15 cellular contexts compared by ENCODE assay signal in genomic region chr11:22459053-22459452, GRCh38.
A peak's percentile ranks its signal among the peaks of the same experiment; 100 is the strongest.
DNase-seq lines count a peak whose midpoint lies in the region; ATAC-seq and FAIRE-seq lines count a peak whose summit lies in the region.
"Had no signal": no experiment of that assay in that cellular context is flagged by ENCODE, and none has a peak within 500 bp of the region (broad histone marks: within the 10 kb centered on the region; RNA-seq: fewer than 3 reads in every experiment).

No MANE protein-coding gene starts in this region.

- FAIRE-seq in urothelium cell line (lab: Jason Lieb, UNC) = no peak

- intact Hi-C loops in cardiac septum (cut with DNase I) = no loop called here

- ATAC-seq in activated T-helper 17 cell treated with anti-CD3 and anti-CD28 coated beads, Interleukin-2, amount 50 U/mL, for 72 hours (replicated peaks) = no peak

- H3K4me3 Mint-ChIP-seq in activated T-helper 17 cell treated with anti-CD3 and anti-CD28 coated beads, Interleukin-2, amount 50 U/mL, for 72 hours = no peak overlapping the region

- H3K4me1 Mint-ChIP-seq in activated T-helper 17 cell treated with anti-CD3 and anti-CD28 coated beads, Interleukin-2, amount 50 U/mL, for 72 hours = no peaks in the 10 kb centered on the region

- no peaks in the 10 kb centered on the region for H3K36me3 Mint-ChIP-seq in activated T-helper 17 cell treated with anti-CD3 and anti-CD28 coated beads, Interleukin-2, amount 50 U/mL, for 72 hours (ENCODE audit: low read depth)

- H3K9me3 Mint-ChIP-seq in activated T-helper 17 cell treated with anti-CD3 and anti-CD28 coated beads, Interleukin-2, amount 50 U/mL, for 72 hours = no peaks in the 10 kb centered on the region

- DNase-seq in DMS53 (lab: John Stamatoyannopoulos, UW) (peak; percentile 31), DMS53 treated with DMSO at 0.1 percent for 48 hours (lab: John Stamatoyannopoulos, UW; ENCODE audit: unreplicated experiment) (no peak), amniotic stem cell (lab: John Stamatoyannopoulos, UW) (peak; percentile 26), glomerular endothelial cell (ENCODE audit: extremely low read depth, low read depth, low spot score) (peak; percentile 86), urothelium cell line (ENCODE audit: low spot score) (peak; percentile 21), cardiac septum (ENCODE audit: low spot score) (no peak), NCI-H128 (lab: John Stamatoyannopoulos, UW; ENCODE audit: unreplicated experiment) (no peak)
- DNase-seq: activated gamma-delta T cell treated with Interleukin-2 at 50 U/mL for 16 hours; H7; NCI-H1105; NCI-H345; occipital lobe; stimulated activated CD4-positive, alpha-beta T cell treated with anti-CD3 and anti-CD28 coated beads, Interleukin-12 subunit alpha, Interleukin-12 subunit beta, amount 100 ng/mL, for 4 hours; T-helper 9 cell had no signal

- H3K27me3 Mint-ChIP-seq in activated T-helper 17 cell treated with anti-CD3 and anti-CD28 coated beads, Interleukin-2, amount 50 U/mL, for 72 hours = peaks cover 3% of the 10 kb centered on the region

- H3K27ac Mint-ChIP-seq in activated T-helper 17 cell treated with anti-CD3 and anti-CD28 coated beads, Interleukin-2, amount 50 U/mL, for 72 hours = no peak overlapping the region

Comparison
In these comparisons a context has a peak if more than half of its experiments do, and no peak if none do; other contexts are left out.
1. DNase-seq: peak in DMS53 (single experiment), amniotic stem cell (single experiment), glomerular endothelial cell (single experiment) and urothelium cell line (single experiment); none in DMS53 treated with DMSO at 0.1 percent for 48 hours (single experiment), cardiac septum (single experiment) and NCI-H128 (single experiment).